ENCODE assay signal across 12 cellular contexts in the genomic region with DNA sequence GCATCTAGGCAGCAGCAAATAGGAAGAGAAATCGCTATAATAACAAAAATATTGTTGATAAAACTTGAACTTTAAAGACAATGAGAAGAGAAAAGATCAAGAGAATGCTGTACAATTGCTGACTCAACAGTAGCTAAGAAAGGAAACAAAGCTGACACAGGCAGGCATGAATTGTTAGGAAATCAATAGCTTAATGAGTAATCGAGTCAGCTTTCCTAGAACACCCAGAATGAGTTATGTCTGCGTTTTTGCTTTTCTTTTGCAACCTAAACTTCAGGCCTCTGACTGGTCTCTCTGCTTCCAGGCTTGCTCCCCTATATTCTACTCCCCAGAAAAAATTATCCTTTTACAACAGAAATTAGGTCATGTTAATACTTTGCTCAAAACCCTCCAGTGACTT.
DNase-seq lines count a peak whose midpoint lies in the region; ATAC-seq, FAIRE-seq and TF ChIP-seq lines count a peak whose summit lies in the region.
"Had no signal": no experiment of that assay in that cellular context is flagged by ENCODE, and none has a peak within 500 bp of the region (broad histone marks: within the 10 kb centered on the region; RNA-seq: fewer than 3 reads in every experiment).

No MANE protein-coding gene starts in this region.

- peak overlapping the region; percentile 79 for H3K27ac Mint-ChIP-seq in astrocyte (ENCODE audit: unreplicated experiment)
- H3K27ac Mint-ChIP-seq: activated CD8-positive, alpha-beta memory T cell treated with anti-CD3 and anti-CD28 coated beads, Interleukin-2, amount 10 ng/mL, durations not matched to agents 7 days and 5 days; GM23338 had no signal

- peak overlapping the region; percentile 2 for H2AFZ ChIP-seq in astrocyte (ENCODE audit: low read depth, low read length)
- H2AFZ ChIP-seq: GM23338 had no signal

- no peaks in the 10 kb centered on the region for H3K36me3 Mint-ChIP-seq in astrocyte (ENCODE audit: low read depth, unreplicated experiment)
- H3K36me3 Mint-ChIP-seq: activated CD8-positive, alpha-beta memory T cell treated with anti-CD3 and anti-CD28 coated beads, Interleukin-2, amount 10 ng/mL, durations not matched to agents 7 days and 5 days had no signal

- DNase-seq in HT-29 (ENCODE audit: low spot score) (peak; percentile 36), astrocyte (ENCODE audit: low read depth) (peak; percentile 62), skeletal muscle cell (ENCODE audit: low read depth) (peak; percentile 63), T-helper 2 cell (no peak), posterior cingulate gyrus (no peak)
- DNase-seq: activated CD8-positive, alpha-beta memory T cell treated with anti-CD3 and anti-CD28 coated beads, Interleukin-2, amount 10 ng/mL, durations not matched to agents 7 days and 5 days; stimulated activated CD4-positive, alpha-beta T cell treated with anti-CD3 and anti-CD28 coated beads, Interleukin-1b, Interleukin-23, amount 100 ng/mL, for 48 hours; stomach had no signal

- H3K27me3 ChIP-seq in astrocyte (ENCODE audit: insufficient read depth, low read length) = no peaks in the 10 kb centered on the region
- H3K27me3 ChIP-seq: stomach had no signal

- H3K79me2 ChIP-seq in astrocyte (ENCODE audit: insufficient read depth, low read length) = no peaks in the 10 kb centered on the region

- intact Hi-C loops in posterior cingulate gyrus (cut with DNase I) = no loop called here

- no peaks in the 10 kb centered on the region for H3K9me3 ChIP-seq in astrocyte (ENCODE audit: insufficient read depth, low read depth, low read length)
- H3K9me3 ChIP-seq: stomach had no signal

- H3K4me1 Mint-ChIP-seq in astrocyte (ENCODE audit: low read depth, unreplicated experiment) = peaks cover 35% of the 10 kb centered on the region

- no peak overlapping the region for H3K4me3 Mint-ChIP-seq in astrocyte (ENCODE audit: unreplicated experiment)
- H3K4me3 Mint-ChIP-seq: activated CD8-positive, alpha-beta memory T cell treated with anti-CD3 and anti-CD28 coated beads, Interleukin-2, amount 10 ng/mL, durations not matched to agents 7 days and 5 days; GM23338 had no signal

- FAIRE-seq in astrocyte (lab: Jason Lieb, UNC) (peak; percentile 92), islet of Langerhans (lab: Jason Lieb, UNC) (peak; percentile 71)

- no peak overlapping the region for H3K9ac ChIP-seq in astrocyte (ENCODE audit: low read length)

- H3K9me3 Mint-ChIP-seq in astrocyte (ENCODE audit: unreplicated experiment) = peaks cover 2% of the 10 kb centered on the region
- H3K9me3 Mint-ChIP-seq: GM23338 had no signal

- H3K4me1 ChIP-seq in astrocyte (ENCODE audit: insufficient read depth, low read length) = peaks cover 11% of the 10 kb centered on the region
- H3K4me1 ChIP-seq: stomach had no signal

- H4K20me1 ChIP-seq in astrocyte (ENCODE audit: insufficient read depth, low read length) = no peaks in the 10 kb centered on the region

- ATAC-seq in GM19351 (IDR thresholded peaks at IDR 0.05; ENCODE audit: unreplicated experiment) (no peak), GM19452 (IDR thresholded peaks at IDR 0.05; ENCODE audit: unreplicated experiment) (no peak)
- ATAC-seq: activated CD8-positive, alpha-beta memory T cell treated with anti-CD3 and anti-CD28 coated beads, Interleukin-2, amount 10 ng/mL, durations not matched to agents 7 days and 5 days; GM23338 had no signal

- H3K27me3 Mint-ChIP-seq in astrocyte (ENCODE audit: low read depth, unreplicated experiment) = no peaks in the 10 kb centered on the region

- H3K27ac ChIP-seq in astrocyte (ENCODE audit: low read depth, low read length) = peak overlapping the region; percentile 8

- peak overlapping the region; percentile 37 for H3K4me2 ChIP-seq in astrocyte (ENCODE audit: low read length)
- H3K4me2 ChIP-seq: GM23338 had no signal

- no peaks in the 10 kb centered on the region for H3K36me3 ChIP-seq in astrocyte (ENCODE audit: insufficient read depth, low read length)
- H3K36me3 ChIP-seq: stomach had no signal

- H3K4me3 ChIP-seq in astrocyte (ENCODE audit: insufficient read depth, low read depth, low read length) = no peak overlapping the region
- H3K4me3 ChIP-seq in skeletal muscle cell (ENCODE audit: low read depth, low read length) = no peak overlapping the region
- H3K4me3 ChIP-seq: GM23338, stomach had no signal

- TF ChIP-seq CTCF in astrocyte (IDR thresholded peaks at IDR 0.05; ENCODE audit: insufficient read depth, low read depth, low read length) = no peak

Comparison
In these comparisons a context has a peak if more than half of its experiments do, and no peak if none do; other contexts are left out.
1. DNase-seq: peak in HT-29 (single experiment), astrocyte (single experiment) and skeletal muscle cell (single experiment); none in T-helper 2 cell (0 of 5) and posterior cingulate gyrus (0 of 10).